ENCODE assay signal across 2 cellular contexts in genomic region chr1:156884560-156884959, GRCh38.
TF ChIP-seq lines count a peak whose summit lies in the region.

No MANE protein-coding gene starts in this region.

TF ChIP-seq in GM23338, 12 proteins besides CTCF, POLR2A, EP300 and RAD21 (continued from another document):
- no peak for TF ChIP-seq ETS1 (IDR thresholded peaks at IDR 0.05)
- no peak for TF ChIP-seq ZNF462 (CRISPR knock-in tag; IDR thresholded peaks at IDR 0.05)
- TF ChIP-seq CREB1 (CRISPR knock-in tag; IDR thresholded peaks at IDR 0.05; ENCODE audit: low read depth) = no peak
- TF ChIP-seq EZH2 (IDR thresholded peaks at IDR 0.05; ENCODE audit: low read depth, unreplicated experiment) = no peak
- no peak for TF ChIP-seq ZNF331 (CRISPR knock-in tag; IDR thresholded peaks at IDR 0.05; ENCODE audit: low read depth)
- no peak for TF ChIP-seq REST (IDR thresholded peaks at IDR 0.05; ENCODE audit: unreplicated experiment)
- TF ChIP-seq POLR2AphosphoS5 (IDR thresholded peaks at IDR 0.05; ENCODE audit: low read depth) = no peak
- TF ChIP-seq ZNF114 (CRISPR knock-in tag; IDR thresholded peaks at IDR 0.05) = no peak
- no peak for TF ChIP-seq EZH2phosphoT487 (IDR thresholded peaks at IDR 0.05; ENCODE audit: unreplicated experiment)
- TF ChIP-seq JUNB (IDR thresholded peaks at IDR 0.05; ENCODE audit: unreplicated experiment) = no peak
- no peak for TF ChIP-seq NANOG (IDR thresholded peaks at IDR 0.05; ENCODE audit: borderline replicate concordance)

TF ChIP-seq in SK-N-SH treated with all-trans-retinoic acid at 6 μM for 48 hours, 23 proteins besides CTCF, POLR2A, EP300 and RAD21 (continued from another document):
- TF ChIP-seq TSHZ2 (CRISPR knock-in tag; IDR thresholded peaks at IDR 0.05) (no peak), PATZ1 (CRISPR knock-in tag; IDR thresholded peaks at IDR 0.05; ENCODE audit: borderline replicate concordance) (no peak)
